ENCODE assay signal across 10 cellular contexts in the genomic region with DNA sequence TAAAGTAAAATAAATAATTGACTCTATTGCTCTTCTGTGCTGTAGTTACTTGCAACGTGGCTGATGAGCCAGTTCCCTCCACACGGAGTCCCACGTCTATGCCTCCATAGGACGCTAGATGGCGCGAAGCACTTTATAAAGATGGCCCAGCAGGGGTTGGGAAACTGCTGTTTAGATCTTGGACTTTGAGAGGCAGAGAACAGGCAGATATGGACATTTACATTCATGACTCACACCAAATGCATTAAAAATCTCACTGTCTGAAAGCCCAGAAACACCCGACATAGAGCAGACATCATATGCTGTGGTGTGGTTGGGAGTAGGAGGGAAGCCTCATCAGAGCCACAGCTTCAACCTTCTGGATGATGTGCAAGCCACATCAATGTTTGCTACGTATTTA.
A peak's percentile ranks its signal among the peaks of the same experiment; 100 is the strongest.
DNase-seq lines count a peak whose midpoint lies in the region; ATAC-seq and TF ChIP-seq lines count a peak whose summit lies in the region.
"Had no signal": no experiment of that assay in that cellular context is flagged by ENCODE, and none has a peak within 500 bp of the region (broad histone marks: within the 10 kb centered on the region; RNA-seq: fewer than 3 reads in every experiment).

No MANE protein-coding gene starts in this region.

- H3K9me2 ChIP-seq in PC-9 (ENCODE audit: insufficient read depth) = no peaks in the 10 kb centered on the region

- no peaks in the 10 kb centered on the region for H3K4me1 Mint-ChIP-seq in activated naive CD8-positive, alpha-beta T cell treated with anti-CD3 and anti-CD28 coated beads, Interleukin-2, amount 10 ng/mL, durations not matched to agents 7 days and 5 days

- H3K27ac ChIP-seq in HEK293 (ENCODE audit: extremely low read depth, low read depth, low read length) (no peak overlapping the region), PC-9 (no peak overlapping the region), cardiac muscle cell (no peak overlapping the region)
- H3K27ac ChIP-seq: BLaER1 treated with 17β-estradiol and CSF1 and Interleukin-3, amounts not matched to agents 10 nM and 100 nM; neutrophil had no signal

- H3K4me3 Mint-ChIP-seq in activated naive CD8-positive, alpha-beta T cell treated with anti-CD3 and anti-CD28 coated beads, Interleukin-2, amount 10 ng/mL, durations not matched to agents 7 days and 5 days = no peak overlapping the region

- no peak overlapping the region for H3K4me3 ChIP-seq in HEK293 (ENCODE audit: low read depth, low read length)
- H3K4me3 ChIP-seq in PC-9 = no peak overlapping the region
- H3K4me3 ChIP-seq in cardiac muscle cell = no peak overlapping the region
- H3K4me3 ChIP-seq: BLaER1 treated with 17β-estradiol and CSF1 and Interleukin-3, amounts not matched to agents 10 nM and 100 nM had no signal

- no peak overlapping the region for H2AFZ ChIP-seq in PC-9

- peaks cover 1% of the 10 kb centered on the region for H3K27me3 Mint-ChIP-seq in activated naive CD8-positive, alpha-beta T cell treated with anti-CD3 and anti-CD28 coated beads, Interleukin-2, amount 10 ng/mL, durations not matched to agents 7 days and 5 days

- H3K4me1 ChIP-seq in HEK293 (ENCODE audit: control insufficient read depth, insufficient read depth, low read length) = no peaks in the 10 kb centered on the region
- no peaks in the 10 kb centered on the region for H3K4me1 ChIP-seq in PC-9 (replicated peaks; ENCODE audit: insufficient read depth)
- H3K4me1 ChIP-seq in cardiac muscle cell (ENCODE audit: low read depth) = no peaks in the 10 kb centered on the region

- peak; percentile 58 for DNase-seq in SIG-M5 treated with dmso at 0.1 percent for 504 hours (lab: John Stamatoyannopoulos, UW; ENCODE audit: unreplicated experiment)
- DNase-seq in SIG-M5 (lab: John Stamatoyannopoulos, UW) = no peak
- DNase-seq in LoVo (ENCODE audit: low spot score) = peak; percentile 76
- peak; percentile 70 to 73 for DNase-seq in PC-9
- peak; percentile 49 for DNase-seq in activated naive CD8-positive, alpha-beta T cell treated with anti-CD3 and anti-CD28 coated beads, Interleukin-2, amount 10 ng/mL, durations not matched to agents 7 days and 5 days
- peak; percentile 88 to 94 for DNase-seq in cardiac muscle cell (ENCODE audit: low read depth in 1 of 2, low spot score in 1 of 2)
- DNase-seq in pulmonary artery endothelial cell (ENCODE audit: low read depth, low spot score) = peak; percentile 80

- intact Hi-C loops in PC-9 (cut with micrococcal nuclease; ENCODE audit: unreplicated experiment) = loop anchor here (1.0 to 2.0 kb wide), 3 partner anchors 162 to 656 kb away; a partner anchor contains a TSS

- H3K4me2 ChIP-seq in PC-9 = no peak overlapping the region
- H3K4me2 ChIP-seq: BLaER1 treated with 17β-estradiol and CSF1 and Interleukin-3, amounts not matched to agents 10 nM and 100 nM had no signal

- no peaks in the 10 kb centered on the region for H3K9me3 Mint-ChIP-seq in activated naive CD8-positive, alpha-beta T cell treated with anti-CD3 and anti-CD28 coated beads, Interleukin-2, amount 10 ng/mL, durations not matched to agents 7 days and 5 days

- H3K36me3 ChIP-seq in HEK293 (ENCODE audit: control insufficient read depth in 2 of 2, insufficient read depth in 1 of 2, low read length in 2 of 2) (no peaks in the 10 kb centered on the region), PC-9 (ENCODE audit: low read depth) (no peaks in the 10 kb centered on the region), cardiac muscle cell (no peaks in the 10 kb centered on the region)
- H3K36me3 ChIP-seq: BLaER1 treated with 17β-estradiol and CSF1 and Interleukin-3, amounts not matched to agents 10 nM and 100 nM; neutrophil had no signal

- CTCF ChIA-PET in HEK293 (lab: Yijun Ruan, JAX) (interaction anchor here (0.5 to 4.1 kb wide), 10 partner anchors 14 to 1702 kb away, joined by 3 to 24 read pairs (median 4); no protein-coding TSS in a partner anchor), PC-9 (lab: Charles Lee) (no interaction called here)

- TF ChIP-seq CTCF in HEK293 (tag by site-specific recombination; IDR thresholded peaks at IDR 0.05) (no peak), PC-9 (conservative IDR thresholded peaks at IDR 0.05) (peak; percentile 95), cardiac muscle cell (IDR thresholded peaks at IDR 0.05; ENCODE audit: low read depth, low read length) (peak; percentile 95)

- H3F3A ChIP-seq in PC-9 (ENCODE audit: insufficient read depth, low read depth) = no peaks in the 10 kb centered on the region

- ATAC-seq in activated naive CD8-positive, alpha-beta T cell treated with anti-CD3 and anti-CD28 coated beads, Interleukin-2, amount 10 ng/mL, durations not matched to agents 7 days and 5 days (ENCODE audit: low read depth) = peak; percentile 52

- no peaks in the 10 kb centered on the region for H4K20me1 ChIP-seq in PC-9 (ENCODE audit: insufficient read depth)
- H4K20me1 ChIP-seq: BLaER1 treated with 17β-estradiol and CSF1 and Interleukin-3, amounts not matched to agents 10 nM and 100 nM had no signal

- POLR2A ChIA-PET in HEK293 (lab: Yijun Ruan, JAX) (no interaction called here), PC-9 (lab: Charles Lee; ENCODE audit: unreplicated experiment) (no interaction called here)
- POLR2A ChIA-PET in activated naive CD8-positive, alpha-beta T cell treated with anti-CD3 and anti-CD28 coated beads, Interleukin-2, amount 10 ng/mL, durations not matched to agents 7 days and 5 days (lab: Charles Lee) = no interaction called here

- H3K27ac Mint-ChIP-seq in activated naive CD8-positive, alpha-beta T cell treated with anti-CD3 and anti-CD28 coated beads, Interleukin-2, amount 10 ng/mL, durations not matched to agents 7 days and 5 days = no peak overlapping the region

- H3K9me3 ChIP-seq in HEK293 (ENCODE audit: control insufficient read depth, insufficient read depth, low read depth, low read length) (no peaks in the 10 kb centered on the region), PC-9 (ENCODE audit: insufficient read depth, low read depth) (no peaks in the 10 kb centered on the region), cardiac muscle cell (ENCODE audit: low read depth) (no peaks in the 10 kb centered on the region)
- H3K9me3 ChIP-seq: BLaER1 treated with 17β-estradiol and CSF1 and Interleukin-3, amounts not matched to agents 10 nM and 100 nM; neutrophil had no signal

- BruUV-seq in PC-9 (replicated peaks; lab: Mats Ljungman, UMichigan) = no TSS peak

- H3K27me3 ChIP-seq in PC-9 (ENCODE audit: insufficient read depth, low read depth) = no peaks in the 10 kb centered on the region
- no peaks in the 10 kb centered on the region for H3K27me3 ChIP-seq in cardiac muscle cell
- H3K27me3 ChIP-seq: BLaER1 treated with 17β-estradiol and CSF1 and Interleukin-3, amounts not matched to agents 10 nM and 100 nM; neutrophil had no signal

- H3K36me3 Mint-ChIP-seq in activated naive CD8-positive, alpha-beta T cell treated with anti-CD3 and anti-CD28 coated beads, Interleukin-2, amount 10 ng/mL, durations not matched to agents 7 days and 5 days = no peaks in the 10 kb centered on the region

- no peaks in the 10 kb centered on the region for H3K79me2 ChIP-seq in PC-9 (ENCODE audit: low read depth)

TF ChIP-seq in HEK293, 187 proteins besides CTCF, POLR2A, EP300 and RAD21:
- peak; percentile 11; the same call in 1 of the 2 replicates for TF ChIP-seq ZIC2 (tag by site-specific recombination; IDR thresholded peaks at IDR 0.05)
- no peak for TF ChIP-seq KLF9 (tag by site-specific recombination; IDR thresholded peaks at IDR 0.05; ENCODE audit: low read depth)
- TF ChIP-seq, protein P1, sequence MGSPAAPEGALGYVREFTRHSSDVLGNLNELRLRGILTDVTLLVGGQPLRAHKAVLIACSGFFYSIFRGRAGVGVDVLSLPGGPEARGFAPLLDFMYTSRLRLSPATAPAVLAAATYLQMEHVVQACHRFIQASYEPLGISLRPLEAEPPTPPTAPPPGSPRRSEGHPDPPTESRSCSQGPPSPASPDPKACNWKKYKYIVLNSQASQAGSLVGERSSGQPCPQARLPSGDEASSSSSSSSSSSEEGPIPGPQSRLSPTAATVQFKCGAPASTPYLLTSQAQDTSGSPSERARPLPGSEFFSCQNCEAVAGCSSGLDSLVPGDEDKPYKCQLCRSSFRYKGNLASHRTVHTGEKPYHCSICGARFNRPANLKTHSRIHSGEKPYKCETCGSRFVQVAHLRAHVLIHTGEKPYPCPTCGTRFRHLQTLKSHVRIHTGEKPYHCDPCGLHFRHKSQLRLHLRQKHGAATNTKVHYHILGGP (tag by site-specific recombination; IDR thresholded peaks at IDR 0.05) = no peak
- peak; percentile 81 for TF ChIP-seq ZNF654 (tag by site-specific recombination; IDR thresholded peaks at IDR 0.05; ENCODE audit: low read depth)
- peak; percentile 61; the same call in 1 of the 2 replicates for TF ChIP-seq ZNF660 (tag by site-specific recombination; IDR thresholded peaks at IDR 0.05)
TF ChIP-seq in HEK293: peak in this region for 3.
